Comparison of ENCODE assay signal across 20 cellular contexts in the genomic region with DNA sequence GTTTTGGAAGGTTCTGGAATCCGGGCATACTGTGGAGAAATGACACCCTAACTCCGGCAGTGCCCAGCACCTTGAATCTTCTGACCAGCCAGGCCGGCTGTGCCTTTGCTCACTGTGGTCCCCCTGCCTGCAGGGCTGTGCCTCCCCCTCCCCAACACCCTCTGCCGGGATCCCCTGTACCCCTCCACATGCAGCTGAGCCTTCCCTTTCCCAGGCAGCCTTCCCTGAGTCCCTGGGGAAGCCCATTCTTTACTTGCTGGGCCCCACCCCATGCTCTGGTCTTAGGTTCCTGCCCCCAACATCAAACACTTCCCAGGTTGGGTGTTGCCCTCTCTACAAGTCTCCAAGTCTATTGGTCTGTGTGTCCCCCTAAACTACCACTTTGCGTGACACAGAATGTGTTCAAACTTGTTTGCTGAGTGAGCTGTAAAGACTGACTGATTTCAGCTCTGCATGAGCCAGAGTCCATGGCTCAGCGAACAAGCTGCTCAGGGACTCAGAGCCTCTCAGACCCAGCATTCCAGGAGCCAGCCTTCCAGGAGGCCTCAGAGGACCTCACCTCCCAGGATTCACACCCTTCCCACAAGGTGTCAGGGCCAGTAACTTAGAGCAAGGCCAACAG. TPM values are rescaled to one million over a fixed set of nuclear protein-coding genes. Genes with fewer than 3 reads are reported as not detected.
A peak's percentile ranks its signal among the peaks of the same experiment; 100 is the strongest.
DNase-seq lines count a peak whose midpoint lies in the region; ATAC-seq and TF ChIP-seq lines count a peak whose summit lies in the region.
"Had no signal": no experiment of that assay in that cellular context is flagged by ENCODE, and none has a peak within 500 bp of the region (broad histone marks: within the 10 kb centered on the region; RNA-seq: fewer than 3 reads in every experiment).

No MANE protein-coding gene starts in this region.

- H3K79me1 ChIP-seq in IMR-90 (ENCODE audit: low read depth in 1 of 2, low read length in 2 of 2): no peaks in the 10 kb centered on the region

- POLR2A ChIA-PET in IMR-90 (lab: Charles Lee; ENCODE audit: unreplicated experiment): no interaction called here

- peak overlapping the region; percentile 6 for H2AFZ ChIP-seq in IMR-90 (replicated peaks; ENCODE audit: low read length, poor library complexity)

- ATAC-seq in IMR-90 (ENCODE audit: low read depth) (no peak), lower lobe of right lung (peak; percentile 18 to 31), HG02852 (IDR thresholded peaks at IDR 0.05; ENCODE audit: unreplicated experiment) (no peak)
- ATAC-seq: activated CD8-positive, alpha-beta T cell treated with anti-CD3 and anti-CD28 coated beads, Interleukin-2, amount 10 ng/mL, durations not matched to agents 7 days and 5 days; naive thymus-derived CD8-positive, alpha-beta T cell; stimulated activated naive B cell treated with anti-CD40 and anti-IgM and Interleukin-4, amounts not matched to agents 10 μg/mL and 1 μg/mL and 100 μg/mL, for 72 hours had no signal

- H3K56ac ChIP-seq in IMR-90 (ENCODE audit: extremely low read depth, insufficient read depth, low read length): no peak overlapping the region

- no peak overlapping the region for H2AK9ac ChIP-seq in IMR-90 (replicated peaks; ENCODE audit: low read depth, low read length, poor library complexity)

- CTCF ChIA-PET in IMR-90 (lab: Yijun Ruan, JAX): interaction anchor here (0.8 kb wide), 1 partner anchor 155 kb away, joined by 3 read pairs; no protein-coding TSS in a partner anchor

- no peak overlapping the region for H2BK5ac ChIP-seq in IMR-90 (ENCODE audit: low read depth, low read length, poor library complexity, severe bottlenecking)

- DNase-seq in IMR-90 (no peak), lower lobe of right lung (no peak), stomach (no peak), NAMALWA (ENCODE audit: low spot score) (no peak), posterior cingulate gyrus (no peak)
- no peak for DNase-seq in central memory CD4-positive, alpha-beta T cell
- DNase-seq: activated CD8-positive, alpha-beta T cell treated with anti-CD3 and anti-CD28 coated beads, Interleukin-2, amount 10 ng/mL, durations not matched to agents 7 days and 5 days; activated naive CD8-positive, alpha-beta T cell treated with anti-CD3 and anti-CD28 coated beads, Interleukin-2, amount 10 ng/mL, durations not matched to agents 7 days and 5 days; CD4-positive, alpha-beta T cell; dorsolateral prefrontal cortex; Kasumi-1; naive thymus-derived CD8-positive, alpha-beta T cell; NCI-H1436; NCI-H345; Right ventricle myocardium superior; stimulated activated naive B cell treated with anti-CD40 and anti-IgM and Interleukin-4, amounts not matched to agents 10 μg/mL and 1 μg/mL and 100 μg/mL, for 72 hours had no signal

- no peak overlapping the region for H3K9ac ChIP-seq in IMR-90 (ENCODE audit: low read depth, low read length)

- no peak for TF ChIP-seq POLR2A in IMR-90 (IDR thresholded peaks at IDR 0.05; ENCODE audit: low read depth, low read length)
- TF ChIP-seq POLR2A in stomach (IDR thresholded peaks at IDR 0.05): no peak

- no peak overlapping the region for H3K14ac ChIP-seq in IMR-90 (replicated peaks; ENCODE audit: low read depth, low read length)

- no peak for TF ChIP-seq EP300 in stomach (IDR thresholded peaks at IDR 0.05)

- no peak overlapping the region for H4K5ac ChIP-seq in IMR-90 (ENCODE audit: low read depth, low read length)

- no peak overlapping the region for H3K27ac ChIP-seq in IMR-90 (ENCODE audit: insufficient read depth, low read length)
- H3K27ac ChIP-seq in esophagus (ENCODE audit: low read depth in 2 of 2, low read length in 1 of 2): peak overlapping the region; percentile 47 to 78
- H3K27ac ChIP-seq in lower lobe of right lung: no peak overlapping the region
- peak overlapping the region; percentile 30 to 86 (median 84) for H3K27ac ChIP-seq in stomach
- H3K27ac ChIP-seq: dorsolateral prefrontal cortex had no signal

- WGBS in IMR-90 (ENCODE audit: extremely low coverage in 2 of 2, insufficient read length in 1 of 2), 2 experiments: 100% methylated on average over 2 of the region's 6 CpGs; no CpG with 5 or more reads in 1 of the 2 experiments
- WGBS in esophagus, 2 donors: 71 to 79% methylated on average over 6 of the region's 6 CpGs
- WGBS in stomach, 5 donors: 72 to 88% (median 80%) methylated on average over 6 of the region's 6 CpGs

- peaks cover 6% of the 10 kb centered on the region for H3K9me3 ChIP-seq in IMR-90 (ENCODE audit: control insufficient read depth, insufficient read depth, low read length)
- no peaks in the 10 kb centered on the region for H3K9me3 ChIP-seq in esophagus (ENCODE audit: control insufficient read depth in 2 of 2, insufficient read depth in 1 of 2, low read depth in 1 of 2, low read length in 1 of 2)
- no peaks in the 10 kb centered on the region for H3K9me3 ChIP-seq in lower lobe of right lung
- peaks cover 0 to 7% (median 2%) of the 10 kb centered on the region in 4 donors for H3K9me3 ChIP-seq in stomach

- H2AK5ac ChIP-seq in IMR-90 (ENCODE audit: low read depth, low read length): no peak overlapping the region

- no TSS peak for BruUV-seq in IMR-90 (replicated peaks; lab: Mats Ljungman, UMichigan)

- H3K4me2 ChIP-seq in IMR-90 (ENCODE audit: low read depth, low read length): no peak overlapping the region

- no peak overlapping the region for H3K4ac ChIP-seq in IMR-90 (ENCODE audit: low read depth, low read length)

- 0 out of 2 replicates have a peak, but pooled peaks cover under 1% of the 10 kb centered on the region for H3K9me1 ChIP-seq in IMR-90 (ENCODE audit: insufficient read depth, low read length)

- H3K36me3 ChIP-seq in IMR-90 (ENCODE audit: control insufficient read depth, insufficient read depth, low read length) (no peaks in the 10 kb centered on the region), esophagus (ENCODE audit: control insufficient read depth in 2 of 2, insufficient read depth in 2 of 2, low read length in 1 of 2) (no peaks in the 10 kb centered on the region), lower lobe of right lung (no peaks in the 10 kb centered on the region), stomach (no peaks in the 10 kb centered on the region)

- H3K4me3 ChIP-seq in IMR-90 (ENCODE audit: insufficient read depth, low read depth, low read length) (no peak overlapping the region), esophagus (ENCODE audit: low read depth in 1 of 2, low read length in 2 of 2) (no peak overlapping the region), lower lobe of right lung (no peak overlapping the region), stomach (no peak overlapping the region)
- H3K4me3 ChIP-seq: dorsolateral prefrontal cortex had no signal

- no peak overlapping the region for H2BK120ac ChIP-seq in IMR-90 (ENCODE audit: low read depth, low read length)

- H3K27me3 ChIP-seq in IMR-90 (ENCODE audit: control insufficient read depth, insufficient read depth, low read length) (no peaks in the 10 kb centered on the region), esophagus (ENCODE audit: control insufficient read depth in 1 of 2, insufficient read depth in 2 of 2, low read length in 2 of 2) (no peaks in the 10 kb centered on the region), lower lobe of right lung (ENCODE audit: low read depth) (no peaks in the 10 kb centered on the region), stomach (no peaks in the 10 kb centered on the region)
- H3K27me3 ChIP-seq: dorsolateral prefrontal cortex had no signal

- no peak overlapping the region for H3K23ac ChIP-seq in IMR-90 (ENCODE audit: low read depth, low read length)

- H4K91ac ChIP-seq in IMR-90 (ENCODE audit: insufficient read depth, low read depth, low read length): no peak overlapping the region

- H4K20me1 ChIP-seq in IMR-90 (ENCODE audit: insufficient read depth, low read length): no peaks in the 10 kb centered on the region

- no peak overlapping the region for H2BK20ac ChIP-seq in IMR-90 (ENCODE audit: low read depth, low read length)

- TF ChIP-seq CTCF in IMR-90 (conservative IDR thresholded peaks at IDR 0.05; ENCODE audit: low read depth, low read length): no peak
- no peak for TF ChIP-seq CTCF in lower lobe of right lung (IDR thresholded peaks at IDR 0.05)
- no peak for TF ChIP-seq CTCF in stomach (IDR thresholded peaks at IDR 0.05)

- intact Hi-C loops in IMR-90 (cut with micrococcal nuclease): loop anchor here (5.0 kb wide), 1 partner anchor 55 kb away; a partner anchor contains a TSS
- intact Hi-C loops in lower lobe of right lung (cut with DNase I): no loop called here
- intact Hi-C loops in stomach (cut with DNase I; ENCODE audit: low total_unique reads): no loop called here
- intact Hi-C loops in posterior cingulate gyrus (cut with DNase I): no loop called here

- dilution Hi-C loops in IMR-90 (cut with HindIII; ENCODE audit: low sequenced_read_pairs, unreplicated experiment): no loop called here

- H3K18ac ChIP-seq in IMR-90 (ENCODE audit: low read depth, low read length): no peak overlapping the region

- no peak for TF ChIP-seq RAD21 in IMR-90 (IDR thresholded peaks at IDR 0.05; ENCODE audit: low read length)

- no peak overlapping the region for H4K8ac ChIP-seq in IMR-90 (ENCODE audit: low read depth in 2 of 2, low read length in 2 of 2)

- H3K4me1 ChIP-seq in IMR-90 (ENCODE audit: control insufficient read depth, insufficient read depth, low read length) (peaks cover 9% of the 10 kb centered on the region), esophagus (ENCODE audit: control insufficient read depth in 2 of 2, insufficient read depth in 2 of 2, low read length in 1 of 2) (peaks cover 0 to 16% of the 10 kb centered on the region in 2 donors), lower lobe of right lung (peaks cover 14% of the 10 kb centered on the region), stomach (peaks cover 17 to 33% (median 24%) of the 10 kb centered on the region in 4 donors)

- in situ Hi-C loops in IMR-90 (cut with MboI; ENCODE audit: low sequenced_read_pairs): loop anchor here (25.0 kb wide), 1 partner anchor 395 kb away; no protein-coding TSS in a partner anchor

- H2BK15ac ChIP-seq in IMR-90 (ENCODE audit: low read depth, low read length): no peak overlapping the region

RNA-seq across cellular contexts. Expression of a gene that starts 31.6 kb away (rescaled TPM):
- total RNA-seq in IMR-90 (2012; rRNA removed): not detected in 2 replicates
- not detected in 2 replicates for polyA plus RNA-seq in IMR-90 (2012; rRNA removed)
- polyA plus RNA-seq in IMR-90 (2012; cell fraction: cytosol; rRNA removed): not detected in 2 replicates
- polyA plus RNA-seq in IMR-90 (2012; cell fraction: nucleus; rRNA removed; ENCODE audit: low replicate concordance): not detected in 2 replicates
- polyA plus RNA-seq in esophagus: 100 to 1,000 TPM in 1 of 2 donors, 10 to 100 TPM in 1; 75.9 to 185 TPM
- not detected for total RNA-seq in lower lobe of right lung
- total RNA-seq in stomach: under 1 TPM in 1 of 5 donors, not detected in 4; 0.92 TPM
- 10 to 100 TPM in 1 of 3 donors, 1 to 10 TPM in 1, not detected in 1; 2.4 to 16.2 TPM for polyA plus RNA-seq in stomach
- total RNA-seq: activated CD8-positive, alpha-beta T cell treated with anti-CD3 and anti-CD28 coated beads, Interleukin-2, amount 10 ng/mL, durations not matched to agents 7 days and 5 days; activated naive CD8-positive, alpha-beta T cell treated with anti-CD3 and anti-CD28 coated beads, Interleukin-2, amount 10 ng/mL, durations not matched to agents 7 days and 5 days; CD4-positive, alpha-beta T cell; dorsolateral prefrontal cortex; liver; naive thymus-derived CD8-positive, alpha-beta T cell; Right ventricle myocardium superior had no signal
- polyA plus RNA-seq: AG04450; liver; naive thymus-derived CD8-positive, alpha-beta T cell had no signal

RNA-seq across cellular contexts. Expression of a gene that starts 55.4 kb away (rescaled TPM):
- total RNA-seq in IMR-90 (2012; rRNA removed) (54.7 and 57.5 TPM in 2 replicates), lower lobe of right lung (46.7 TPM), stomach (100 to 1,000 TPM in 1 of 5 donors, 10 to 100 TPM in 4; 60.0 to 246 (median 83.4) TPM)
- polyA plus RNA-seq in IMR-90 (2012; rRNA removed) (20.0 and 28.2 TPM in 2 replicates), esophagus (10 to 100 TPM; 41.5 to 52.0 TPM), stomach (100 to 1,000 TPM in 1 of 3 donors, 10 to 100 TPM in 2; 50.2 to 122 (median 89.6) TPM)
- polyA plus RNA-seq in IMR-90 (2012; cell fraction: cytosol; rRNA removed): 6.1 and 6.8 TPM in 2 replicates
- 6.5 and 18.1 TPM in 2 replicates for polyA plus RNA-seq in IMR-90 (2012; cell fraction: nucleus; rRNA removed; ENCODE audit: low replicate concordance)

RNA-seq across cellular contexts. Expression of a gene that starts 57.0 kb away (rescaled TPM):
- not detected in 2 replicates for total RNA-seq in IMR-90 (2012; rRNA removed)
- polyA plus RNA-seq in IMR-90 (2012; rRNA removed): not detected in 2 replicates
- polyA plus RNA-seq in IMR-90 (2012; cell fraction: cytosol; rRNA removed): not detected in 2 replicates
- not detected in 2 replicates for polyA plus RNA-seq in IMR-90 (2012; cell fraction: nucleus; rRNA removed; ENCODE audit: low replicate concordance)
- 100 to 1,000 TPM; 224 to 330 TPM for polyA plus RNA-seq in esophagus
- not detected for total RNA-seq in lower lobe of right lung
- total RNA-seq in stomach: not detected
- 10 to 100 TPM in 1 of 3 donors, under 1 TPM in 1, not detected in 1; 0.46 to 64.6 TPM for polyA plus RNA-seq in stomach
- total RNA-seq: activated CD8-positive, alpha-beta T cell treated with anti-CD3 and anti-CD28 coated beads, Interleukin-2, amount 10 ng/mL, durations not matched to agents 7 days and 5 days; activated naive CD8-positive, alpha-beta T cell treated with anti-CD3 and anti-CD28 coated beads, Interleukin-2, amount 10 ng/mL, durations not matched to agents 7 days and 5 days; CD4-positive, alpha-beta T cell; liver; naive thymus-derived CD8-positive, alpha-beta T cell; Right ventricle myocardium superior had no signal
- polyA plus RNA-seq: AG04450; liver; naive thymus-derived CD8-positive, alpha-beta T cell had no signal

Comparison
In these comparisons a context has a peak if more than half of its experiments do, and no peak if none do; other contexts are left out.
1. ATAC-seq: peak in lower lobe of right lung (2 of 2); none in IMR-90 (single experiment) and HG02852 (single experiment).
2. H3K27ac ChIP-seq: peak in esophagus (2 of 2) and stomach (5 of 5); none in IMR-90 (single experiment) and lower lobe of right lung (single experiment).